12 cellular contexts compared by ENCODE assay signal in genomic region chr3:3817870-3818269, GRCh38. TPM values are rescaled to one million over a fixed set of nuclear protein-coding genes. Genes with fewer than 3 reads are reported as not detected.
"Had no signal": no experiment of that assay in that cellular context is flagged by ENCODE, and none has a peak within 500 bp of the region (broad histone marks: within the 10 kb centered on the region; RNA-seq: fewer than 3 reads in every experiment).

No MANE protein-coding gene starts in this region.

- ATAC-seq: left lobe of liver, WTC11 had no signal

- DNase-seq: activated CD4-positive, alpha-beta T cell treated with anti-CD3 and anti-CD28 coated beads, Interleukin-2, amount 10 ng/mL, durations not matched to agents 24 days and 14 days; activated CD8-positive, alpha-beta memory T cell treated with anti-CD3 and anti-CD28 coated beads for 24 hours; activated naive CD4-positive, alpha-beta T cell treated with Interleukin-2 at 50 U/mL for 16 hours; colonic mucosa; heart left ventricle; mesenchymal stem cell; ovary; stimulated activated CD4-positive, alpha-beta T cell treated with anti-CD3 and anti-CD28 coated beads, Interleukin-15, amount 100 ng/mL, for 24 hours; thyroid gland had no signal

RNA-seq across cellular contexts. Expression of gene LRRN1, which starts 18.6 kb away (rescaled TPM):
- total RNA-seq: endothelial cell of umbilical vein had no signal
